ENCODE assay signal across 30 cellular contexts in genomic region chr3:15750143-15750542, GRCh38.
"Had no signal": no experiment of that assay in that cellular context is flagged by ENCODE, and none has a peak within 500 bp of the region (broad histone marks: within the 10 kb centered on the region; RNA-seq: fewer than 3 reads in every experiment).

No MANE protein-coding gene starts in this region.

- DNase-seq: activated B cell treated with CpG ODN at 0.5 μM for 24 hours; activated CD4-positive, alpha-beta T cell treated with anti-CD3 and anti-CD28 coated beads, Interleukin-2, amount 50 U/mL, for 1 hour; activated CD8-positive, alpha-beta T cell treated with anti-CD3 and anti-CD28 coated beads for 36 hours; activated gamma-delta T cell treated with Interleukin-2 at 50 U/mL for 16 hours; activated naive CD4-positive, alpha-beta T cell treated with anti-CD3 and anti-CD28 coated beads, Interleukin-2, amount 50 U/mL, for 16 hours; activated T-cell treated with anti-CD3 and anti-CD28 coated beads, Interleukin-2, amount 50 U/mL, for 4 hours; colonic mucosa; effector memory CD4-positive, alpha-beta T cell; glutamatergic neuron; left cardiac atrium; left ventricle myocardium superior; mucosa of descending colon; small intestine; stimulated activated CD4-positive, alpha-beta T cell treated with anti-CD3 and anti-CD28 coated beads, Interleukin-4, amount 100 ng/mL, for 4 hours; stimulated activated CD8-positive, alpha-beta memory T cell treated with anti-CD3 and anti-CD28 coated beads, Interleukin-4, amount 100 ng/mL, for 48 hours; stomach; T-cell; tibial artery; upper lobe of right lung had no signal

- H3K4me3 Mint-ChIP-seq: activated B cell treated with CpG ODN at 0.5 μM for 24 hours; activated CD8-positive, alpha-beta T cell treated with anti-CD3 and anti-CD28 coated beads for 36 hours; activated T-cell treated with anti-CD3 and anti-CD28 coated beads, Interleukin-2, amount 50 U/mL, for 4 hours; activated T-helper 17 cell treated with anti-CD3 and anti-CD28 coated beads, Interleukin-2, amount 50 U/mL, for 72 hours; central memory CD8-positive, alpha-beta T cell; natural killer cell treated with Interleukin-12 subunit alpha and Interleukin-12 subunit beta and Interleukin-15 and Interleukin-18, amount 100 ng/mL, for 72 hours; stimulated activated memory B cell treated with anti-CD40 and anti-IgM and Interleukin-4, amounts not matched to agents 10 μg/mL and 1 μg/mL and 100 μg/mL, for 72 hours; T-cell had no signal

- H2AFZ ChIP-seq: hepatocyte had no signal

- H3K4me2 ChIP-seq: hepatocyte had no signal

- H3K27me3 Mint-ChIP-seq: activated B cell treated with CpG ODN at 0.5 μM for 24 hours; activated CD8-positive, alpha-beta T cell treated with anti-CD3 and anti-CD28 coated beads for 36 hours; activated T-helper 17 cell treated with anti-CD3 and anti-CD28 coated beads, Interleukin-2, amount 50 U/mL, for 72 hours; central memory CD8-positive, alpha-beta T cell; natural killer cell treated with Interleukin-12 subunit alpha and Interleukin-12 subunit beta and Interleukin-15 and Interleukin-18, amount 100 ng/mL, for 72 hours; progenitor cell of endocrine pancreas; stimulated activated memory B cell treated with anti-CD40 and anti-IgM and Interleukin-4, amounts not matched to agents 10 μg/mL and 1 μg/mL and 100 μg/mL, for 72 hours; T-cell had no signal

- ATAC-seq: activated CD8-positive, alpha-beta T cell treated with anti-CD3 and anti-CD28 coated beads for 36 hours; activated T-cell treated with anti-CD3 and anti-CD28 coated beads, Interleukin-2, amount 50 U/mL, for 4 hours; activated T-helper 17 cell treated with anti-CD3 and anti-CD28 coated beads, Interleukin-2, amount 50 U/mL, for 72 hours; left cardiac atrium; left ventricle myocardium superior; mucosa of descending colon; natural killer cell treated with Interleukin-12 subunit alpha and Interleukin-12 subunit beta and Interleukin-15 and Interleukin-18, amount 100 ng/mL, for 72 hours; sciatic nerve; stimulated activated memory B cell treated with anti-CD40 and anti-IgM and Interleukin-4, amounts not matched to agents 10 μg/mL and 1 μg/mL and 100 μg/mL, for 72 hours; T-cell; upper lobe of right lung had no signal

- H3K9me3 ChIP-seq: colonic mucosa, mucosa of descending colon, stomach, tibial artery, upper lobe of right lung had no signal

- H3K4me1 ChIP-seq: colonic mucosa, upper lobe of right lung had no signal

- H3K4me3 ChIP-seq: colonic mucosa, hepatocyte, mucosa of descending colon, stomach, tibial artery, upper lobe of right lung had no signal

- H3K27me3 ChIP-seq: colonic mucosa, hepatocyte, stomach, tibial artery, upper lobe of right lung had no signal

- H3K27ac ChIP-seq: colonic mucosa, hepatocyte, stomach, tibial artery, upper lobe of right lung had no signal

- H3K79me2 ChIP-seq: hepatocyte had no signal

- H3K27ac Mint-ChIP-seq: activated B cell treated with CpG ODN at 0.5 μM for 24 hours; activated CD8-positive, alpha-beta T cell treated with anti-CD3 and anti-CD28 coated beads for 36 hours; activated T-helper 17 cell treated with anti-CD3 and anti-CD28 coated beads, Interleukin-2, amount 50 U/mL, for 72 hours; natural killer cell treated with Interleukin-12 subunit alpha and Interleukin-12 subunit beta and Interleukin-15 and Interleukin-18, amount 100 ng/mL, for 72 hours; progenitor cell of endocrine pancreas; stimulated activated memory B cell treated with anti-CD40 and anti-IgM and Interleukin-4, amounts not matched to agents 10 μg/mL and 1 μg/mL and 100 μg/mL, for 72 hours; T-cell had no signal

- FAIRE-seq: bronchial epithelial cell, endothelial cell of umbilical vein, frontal cortex, keratinocyte, small intestine had no signal

- H3K9me3 Mint-ChIP-seq: activated T-cell treated with anti-CD3 and anti-CD28 coated beads, Interleukin-2, amount 50 U/mL, for 4 hours; central memory CD8-positive, alpha-beta T cell; natural killer cell treated with Interleukin-12 subunit alpha and Interleukin-12 subunit beta and Interleukin-15 and Interleukin-18, amount 100 ng/mL, for 72 hours had no signal

- H3K36me3 ChIP-seq: colonic mucosa, upper lobe of right lung had no signal
